ENCODE assay signal across 12 cellular contexts in the genomic region with DNA sequence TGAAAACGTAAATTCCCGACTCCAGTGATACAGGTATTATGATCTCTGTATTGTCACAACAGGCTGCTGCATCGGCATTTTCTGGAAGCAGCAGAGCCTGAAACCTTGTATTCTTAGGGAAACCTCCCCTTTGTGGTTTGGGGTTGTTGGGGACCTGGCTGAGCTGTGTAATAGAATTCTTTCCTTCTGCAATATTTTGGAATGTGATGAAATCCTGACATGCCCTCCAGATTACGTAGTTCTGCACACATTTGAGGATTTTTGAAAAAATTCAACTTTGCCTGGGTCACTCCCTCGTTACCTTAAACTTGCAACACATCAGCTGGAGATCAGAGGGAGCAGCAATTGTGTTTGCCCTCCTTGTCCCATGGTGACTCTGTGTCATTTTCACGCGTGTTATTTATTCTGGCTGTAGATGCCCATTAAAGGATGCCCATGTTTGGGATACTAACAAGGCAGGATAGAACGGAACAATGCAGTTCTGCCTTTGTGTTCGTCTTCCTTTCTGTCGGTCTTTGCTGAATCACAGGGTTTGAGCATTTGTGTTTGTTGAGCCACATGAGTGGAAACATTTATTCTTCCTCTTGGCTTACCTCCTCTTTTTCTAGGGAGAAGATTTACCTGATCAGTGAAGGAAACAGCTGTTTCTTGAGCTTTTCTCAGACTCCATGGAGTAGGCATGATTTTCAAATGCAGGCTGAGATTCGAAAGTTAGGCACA.
DNase-seq lines count a peak whose midpoint lies in the region; ATAC-seq and TF ChIP-seq lines count a peak whose summit lies in the region.
"Had no signal": no experiment of that assay in that cellular context is flagged by ENCODE, and none has a peak within 500 bp of the region (broad histone marks: within the 10 kb centered on the region; RNA-seq: fewer than 3 reads in every experiment).

No MANE protein-coding gene starts in this region.

- H3K9me3 ChIP-seq in Caco-2, result no peaks in the 10 kb centered on the region

- POLR2A ChIA-PET in Caco-2 (lab: Charles Lee), result interaction anchor here (0.7 kb wide), 1 partner anchor 320 kb away, joined by 5 read pairs; no protein-coding TSS in a partner anchor
- POLR2A ChIA-PET in WTC11 (lab: Charles Lee), result no interaction called here

- H3K4me1 Mint-ChIP-seq in Caco-2 (ENCODE audit: low read depth, unreplicated experiment) (peaks cover 36% of the 10 kb centered on the region), WTC11 (peaks cover 95% of the 10 kb centered on the region)
- H3K4me1 Mint-ChIP-seq: stimulated activated naive CD8-positive, alpha-beta T cell treated with anti-CD3 and anti-CD28 coated beads, Interleukin-15, amount 100 ng/mL, for 72 hours had no signal

- no peak for ATAC-seq in WTC11
- ATAC-seq in GM19395 (IDR thresholded peaks at IDR 0.05; ENCODE audit: unreplicated experiment), result no peak
- no peak for ATAC-seq in GM18868 (IDR thresholded peaks at IDR 0.05; ENCODE audit: unreplicated experiment)
- no peak for ATAC-seq in GM21360 (IDR thresholded peaks at IDR 0.05; ENCODE audit: unreplicated experiment)
- ATAC-seq in HG03095 (IDR thresholded peaks at IDR 0.05; ENCODE audit: unreplicated experiment), result no peak
- ATAC-seq: stimulated activated naive CD8-positive, alpha-beta T cell treated with anti-CD3 and anti-CD28 coated beads, Interleukin-15, amount 100 ng/mL, for 72 hours had no signal

- peaks cover 41% of the 10 kb centered on the region for H3K36me3 Mint-ChIP-seq in Caco-2 (ENCODE audit: insufficient read depth, unreplicated experiment)
- H3K36me3 Mint-ChIP-seq in WTC11, result no peaks in the 10 kb centered on the region

- H3K4me3 Mint-ChIP-seq in Caco-2 (ENCODE audit: unreplicated experiment) (no peak overlapping the region), WTC11 (no peak overlapping the region; the same call in 1 of the 2 replicates)
- H3K4me3 Mint-ChIP-seq: stimulated activated naive CD8-positive, alpha-beta T cell treated with anti-CD3 and anti-CD28 coated beads, Interleukin-15, amount 100 ng/mL, for 72 hours had no signal

- peak in 1 of 2 experiments; percentile 49 for DNase-seq in Caco-2
- DNase-seq in WTC11 (ENCODE audit: low spot score), result no peak
- DNase-seq in foreskin fibroblast, result peak; percentile 70 to 88
- peak; percentile 55 for DNase-seq in retinal pigment epithelial cell (ENCODE audit: low read depth)
- DNase-seq: COR-L47; effector memory CD4-positive, alpha-beta T cell; NCI-H1048; stimulated activated naive CD8-positive, alpha-beta T cell treated with anti-CD3 and anti-CD28 coated beads, Interleukin-15, amount 100 ng/mL, for 72 hours had no signal

- H3K9me3 Mint-ChIP-seq in Caco-2 (ENCODE audit: unreplicated experiment) (no peaks in the 10 kb centered on the region), WTC11 (no peaks in the 10 kb centered on the region)
- H3K9me3 Mint-ChIP-seq: stimulated activated naive CD8-positive, alpha-beta T cell treated with anti-CD3 and anti-CD28 coated beads, Interleukin-15, amount 100 ng/mL, for 72 hours had no signal

- intact Hi-C loops in Caco-2 (cut with micrococcal nuclease; ENCODE audit: unreplicated experiment), result no loop called here

- TF ChIP-seq CTCF in Caco-2 (IDR thresholded peaks at IDR 0.05; ENCODE audit: insufficient read depth in 1 of 2, low read depth in 1 of 2, low read length in 1 of 2, severe bottlenecking in 1 of 2, unreplicated experiment in 1 of 2) (no peak), WTC11 (IDR thresholded peaks at IDR 0.05) (no peak), foreskin fibroblast (IDR thresholded peaks at IDR 0.05; ENCODE audit: low read depth, low read length) (no peak), retinal pigment epithelial cell (conservative IDR thresholded peaks at IDR 0.05; ENCODE audit: low read depth, low read length) (no peak)

- peak overlapping the region; percentile 77 for H3K27ac Mint-ChIP-seq in Caco-2 (ENCODE audit: unreplicated experiment)
- H3K27ac Mint-ChIP-seq in WTC11, result peak overlapping the region; percentile 67
- H3K27ac Mint-ChIP-seq: stimulated activated naive CD8-positive, alpha-beta T cell treated with anti-CD3 and anti-CD28 coated beads, Interleukin-15, amount 100 ng/mL, for 72 hours had no signal

- H3K36me3 ChIP-seq in Caco-2 (ENCODE audit: control insufficient read depth, insufficient read depth, low read length), result no peaks in the 10 kb centered on the region

- no peak overlapping the region for H3K4me3 ChIP-seq in Caco-2 (ENCODE audit: low read depth, low read length)
- no peak overlapping the region for H3K4me3 ChIP-seq in foreskin fibroblast (ENCODE audit: low read depth in 1 of 2, low read length in 2 of 2)
- H3K4me3 ChIP-seq in retinal pigment epithelial cell (ENCODE audit: low read length), result no peak overlapping the region

- CTCF ChIA-PET in Caco-2 (lab: Charles Lee) (interaction anchor here (0.6 kb wide), 1 partner anchor 8 kb away, joined by 3 read pairs; no protein-coding TSS in a partner anchor), WTC11 (lab: Charles Lee) (no interaction called here)

- TSS peak; percentile 43 for BruUV-seq in Caco-2 (replicated peaks; lab: Mats Ljungman, UMichigan)

- no peaks in the 10 kb centered on the region for H3K27me3 ChIP-seq in Caco-2 (replicated peaks; ENCODE audit: control insufficient read depth, insufficient read depth, low read length)

- peaks cover 4% of the 10 kb centered on the region; the same call in 1 of the 2 replicates for H3K4me1 ChIP-seq in Caco-2

- H3K27me3 Mint-ChIP-seq in Caco-2 (ENCODE audit: insufficient read depth, unreplicated experiment) (no peaks in the 10 kb centered on the region), WTC11 (ENCODE audit: low read depth) (no peaks in the 10 kb centered on the region)

TF ChIP-seq in WTC11, 78 proteins besides CTCF, POLR2A, EP300 and RAD21:
- TF ChIP-seq ZNF121 (CRISPR knock-in tag; IDR thresholded peaks at IDR 0.05) (peak; percentile 94), KAT7 (CRISPR knock-in tag; IDR thresholded peaks at IDR 0.05; ENCODE audit: borderline replicate concordance) (no peak), GABPB1 (CRISPR knock-in tag; IDR thresholded peaks at IDR 0.05) (peak; percentile 78), OVOL2 (CRISPR knock-in tag; IDR thresholded peaks at IDR 0.05; ENCODE audit: borderline replicate concordance) (no peak), ZSCAN18 (CRISPR knock-in tag; IDR thresholded peaks at IDR 0.05) (no peak)
TF ChIP-seq in WTC11: peak in this region for 2.
